ENCODE assay signal across 16 cellular contexts in genomic region chr1:230922620-230923019, GRCh38. TPM values are rescaled to one million over a fixed set of nuclear protein-coding genes. Genes with fewer than 3 reads are reported as not detected.
DNase-seq lines count a peak whose midpoint lies in the region; ATAC-seq, FAIRE-seq and TF ChIP-seq lines count a peak whose summit lies in the region.
"Had no signal": no experiment of that assay in that cellular context is flagged by ENCODE, and none has a peak within 500 bp of the region (broad histone marks: within the 10 kb centered on the region; RNA-seq: fewer than 3 reads in every experiment).

No MANE protein-coding gene starts in this region.

- TF ChIP-seq CTCF in CD8-positive, alpha-beta T cell (IDR thresholded peaks at IDR 0.05) = no peak
- no peak for TF ChIP-seq CTCF in D721Med (IDR thresholded peaks at IDR 0.05; ENCODE audit: insufficient read depth, missing control alignments)

- H3K27me3 Mint-ChIP-seq in CD8-positive, alpha-beta T cell (ENCODE audit: low read depth) = no peaks in the 10 kb centered on the region
- H3K27me3 Mint-ChIP-seq in memory B cell = no peaks in the 10 kb centered on the region
- H3K27me3 Mint-ChIP-seq: CD4-positive, alpha-beta memory T cell had no signal

- H3K36me3 ChIP-seq in CD8-positive, alpha-beta T cell (ENCODE audit: insufficient read depth, low read length) = peaks cover 45% of the 10 kb centered on the region

- no peak overlapping the region for H3K4me3 Mint-ChIP-seq in CD8-positive, alpha-beta T cell
- H3K4me3 Mint-ChIP-seq in memory B cell = no peak overlapping the region
- H3K4me3 Mint-ChIP-seq: CD4-positive, alpha-beta memory T cell; natural killer cell had no signal

- POLR2A ChIA-PET in CD8-positive, alpha-beta T cell (lab: Charles Lee) = interaction anchor here (1.0 kb wide), 1 partner anchor 15 kb away, joined by 3 read pairs; no protein-coding TSS in a partner anchor

- H3K9me3 Mint-ChIP-seq in CD8-positive, alpha-beta T cell = no peaks in the 10 kb centered on the region
- H3K9me3 Mint-ChIP-seq in memory B cell = no peaks in the 10 kb centered on the region
- H3K9me3 Mint-ChIP-seq: CD4-positive, alpha-beta memory T cell; natural killer cell had no signal

- H3K36me3 Mint-ChIP-seq in CD8-positive, alpha-beta T cell = peaks cover 88% of the 10 kb centered on the region
- peaks cover 30% of the 10 kb centered on the region for H3K36me3 Mint-ChIP-seq in memory B cell

- H3K27ac Mint-ChIP-seq in CD8-positive, alpha-beta T cell = peak overlapping the region; percentile 46
- H3K27ac Mint-ChIP-seq in memory B cell = peak overlapping the region; percentile 56

- no peak for FAIRE-seq in D721Med (lab: Jason Lieb, UNC)
- FAIRE-seq: GM18507 had no signal

- no peak for DNase-seq in CD8-positive, alpha-beta T cell
- peak; percentile 16 for DNase-seq in HT-29 (ENCODE audit: low spot score)
- DNase-seq in amniotic epithelial cell (ENCODE audit: low read depth) = peak; percentile 30
- no peak for DNase-seq in memory B cell (ENCODE audit: low spot score in 2 of 2)
- no peak for DNase-seq in D721Med (ENCODE audit: insufficient read length, low spot score)
- no peak for DNase-seq in superior temporal gyrus (ENCODE audit: extremely low spot score)
- no peak for DNase-seq in NCI-H128 (lab: John Stamatoyannopoulos, UW; ENCODE audit: unreplicated experiment)
- DNase-seq in retina = no peak
- DNase-seq: activated CD8-positive, alpha-beta memory T cell treated with anti-CD3 and anti-CD28 coated beads, Interleukin-2, amount 50 U/mL, for 4 hours; CD4-positive, alpha-beta memory T cell; natural killer cell; NCI-H1436; stimulated activated CD8-positive, alpha-beta memory T cell treated with anti-CD3 and anti-CD28 coated beads, Interleukin-4, amount 100 ng/mL, for 48 hours; upper lobe of left lung had no signal

- H3K4me3 ChIP-seq in CD8-positive, alpha-beta T cell (ENCODE audit: low read depth, low read length) = no peak overlapping the region
- H3K4me3 ChIP-seq: upper lobe of left lung had no signal

- no peak for ATAC-seq in CD8-positive, alpha-beta T cell
- no peak for ATAC-seq in memory B cell (ENCODE audit: low read depth)
- ATAC-seq: left lobe of liver, natural killer cell had no signal

- CTCF ChIA-PET in CD8-positive, alpha-beta T cell (lab: Charles Lee) = interaction anchor here (1.6 kb wide), 1 partner anchor 57 kb away, joined by 4 read pairs; no protein-coding TSS in a partner anchor

- no peak overlapping the region for H3K27ac ChIP-seq in CD8-positive, alpha-beta T cell (ENCODE audit: low read depth, low read length)
- H3K27ac ChIP-seq: upper lobe of left lung had no signal

- intact Hi-C loops in CD8-positive, alpha-beta T cell (cut with DNase I, micrococcal nuclease) = no loop called here

- no peaks in the 10 kb centered on the region for H3K9me3 ChIP-seq in CD8-positive, alpha-beta T cell (ENCODE audit: low read length)
- H3K9me3 ChIP-seq: upper lobe of left lung had no signal

- H3K4me1 Mint-ChIP-seq in CD8-positive, alpha-beta T cell (ENCODE audit: low read depth) = no peaks in the 10 kb centered on the region
- no peaks in the 10 kb centered on the region for H3K4me1 Mint-ChIP-seq in memory B cell
- H3K4me1 Mint-ChIP-seq: CD4-positive, alpha-beta memory T cell had no signal

- H3K4me1 ChIP-seq in CD8-positive, alpha-beta T cell (ENCODE audit: insufficient read depth, low read length) = no peaks in the 10 kb centered on the region
- H3K4me1 ChIP-seq: upper lobe of left lung had no signal

- H3K27me3 ChIP-seq in CD8-positive, alpha-beta T cell (ENCODE audit: insufficient read depth, low read length) = no peaks in the 10 kb centered on the region
- H3K27me3 ChIP-seq: upper lobe of left lung had no signal

RNA-seq across cellular contexts. Expression of gene C1orf198, which starts 54.3 kb away (rescaled TPM):
- 1 to 10 TPM; 3.2 to 3.8 TPM for total RNA-seq in CD8-positive, alpha-beta T cell
- total RNA-seq in HT-29 (2014; rRNA removed; shearing (Covaris generic)) = 29.7 and 35.0 TPM in 2 replicates

RNA-seq across cellular contexts. Expression of gene TTC13, which starts 56.0 kb away (rescaled TPM):
- 10 to 100 TPM; 15.2 to 19.3 TPM for total RNA-seq in CD8-positive, alpha-beta T cell
- 15.0 and 23.7 TPM in 2 replicates for total RNA-seq in HT-29 (2014; rRNA removed; shearing (Covaris generic))

RNA-seq across cellular contexts. Expression of gene ARV1, which starts 56.3 kb away (rescaled TPM):
- 1 to 10 TPM; 1.4 to 1.5 TPM for total RNA-seq in CD8-positive, alpha-beta T cell
- 5.9 and 6.3 TPM in 2 replicates for total RNA-seq in HT-29 (2014; rRNA removed; shearing (Covaris generic))

Comparison
In these comparisons a context has a peak if more than half of its experiments do, and no peak if none do; other contexts are left out.
1. DNase-seq: peak in HT-29 (single experiment) and amniotic epithelial cell (single experiment); none in CD8-positive, alpha-beta T cell (0 of 7), memory B cell (0 of 2), D721Med (single experiment), superior temporal gyrus (single experiment), NCI-H128 (single experiment) and retina (single experiment).